In the genomic region with DNA sequence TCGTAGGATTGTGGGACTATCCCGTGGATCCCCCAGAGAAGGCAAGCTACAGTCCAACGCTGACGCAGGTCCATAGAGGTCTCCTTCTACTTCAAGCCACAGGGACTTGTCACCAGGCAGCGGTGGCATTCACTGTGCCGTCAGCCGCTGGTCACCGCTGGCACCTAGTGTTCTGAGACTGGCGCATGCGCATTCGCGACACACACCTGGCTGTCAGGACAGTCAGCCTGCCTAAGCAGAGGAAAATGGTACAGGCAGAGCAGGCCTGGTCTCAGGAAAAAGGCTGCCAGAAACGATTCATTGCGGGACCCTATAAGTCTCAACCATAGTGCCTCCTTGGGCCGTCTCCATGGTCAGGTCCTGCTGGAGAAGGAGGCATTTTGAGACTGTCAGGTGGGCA, we compare ENCODE assay signal across 19 cellular contexts.
"Had no signal": no experiment of that assay in that cellular context is flagged by ENCODE, and none has a peak within 500 bp of the region (broad histone marks: within the 10 kb centered on the region; RNA-seq: fewer than 3 reads in every experiment).

No MANE protein-coding gene starts in this region.

- ATAC-seq: activated naive CD4-positive, alpha-beta T cell treated with anti-CD3 and anti-CD28 coated beads, Interleukin-2, amount 50 U/mL, for 72 hours; effector memory CD8-positive, alpha-beta T cell; natural killer cell; pancreas; sciatic nerve; stimulated activated memory B cell treated with anti-CD40 and anti-IgM and Interleukin-4, amounts not matched to agents 10 μg/mL and 1 μg/mL and 100 μg/mL, for 72 hours; T-cell had no signal

- DNase-seq: activated CD4-positive, alpha-beta memory T cell treated with anti-CD3 and anti-CD28 coated beads, Interleukin-2, amount 10 ng/mL, durations not matched to agents 7 days and 5 days; activated CD4-positive, alpha-beta T cell treated with anti-CD3 and anti-CD28 coated beads for 48 hours; activated CD4-positive, CD25-positive, alpha-beta regulatory T cell; activated gamma-delta T cell; activated T-cell treated with anti-CD3 and anti-CD28 coated beads, Interleukin-2, amount 50 U/mL, for 48 hours; dermis blood vessel endothelial cell; effector memory CD8-positive, alpha-beta T cell; esophagus squamous epithelium; immature natural killer cell; natural killer cell; stimulated activated CD4-positive, alpha-beta T cell treated with anti-CD3 and anti-CD28 coated beads, Interleukin-4, amount 100 ng/mL, for 4 hours; T-cell; testis had no signal

- H3K4me1 ChIP-seq: adrenal gland, esophagus squamous epithelium, pancreas, testis had no signal

- H3K9me3 ChIP-seq: adrenal gland, esophagus squamous epithelium, pancreas, testis had no signal

- H3K27ac ChIP-seq: adrenal gland, esophagus squamous epithelium, pancreas, testis had no signal

- H3K4me3 ChIP-seq: adrenal gland, esophagus squamous epithelium, pancreas, smooth muscle cell, testis had no signal

- FAIRE-seq: pancreas had no signal

- H3K36me3 ChIP-seq: adrenal gland, esophagus squamous epithelium, pancreas had no signal
